ENCODE assay signal across 1 cellular context in genomic region chr6:27144740-27145079, GRCh38.
TF ChIP-seq lines count a peak whose summit lies in the region.

No MANE protein-coding gene starts in this region.

TF ChIP-seq in H1, 55 proteins besides CTCF, POLR2A, EP300 and RAD21 (continued from another document):
- TF ChIP-seq CHD7 (IDR thresholded peaks at IDR 0.05; ENCODE audit: insufficient replicate concordance, low read length) (no peak), TEAD4 (IDR thresholded peaks at IDR 0.05; ENCODE audit: low read depth, low read length) (no peak), SP2 (IDR thresholded peaks at IDR 0.05; ENCODE audit: low read length) (no peak)
